Comparison of ENCODE assay signal across 19 cellular contexts in genomic region chr11:10865837-10866270, GRCh38.
"Had no signal": no experiment of that assay in that cellular context is flagged by ENCODE, and none has a peak within 500 bp of the region (broad histone marks: within the 10 kb centered on the region; RNA-seq: fewer than 3 reads in every experiment).

No MANE protein-coding gene starts in this region.

- H3K27ac Mint-ChIP-seq: endodermal cell, natural killer cell had no signal

- H3K27ac ChIP-seq: cardiac muscle cell, left lung, neutrophil, parathyroid adenoma, suprapubic skin, upper lobe of left lung had no signal

- H3K27me3 ChIP-seq: adrenal gland, cardiac muscle cell, left lung, neutrophil, suprapubic skin, upper lobe of left lung had no signal

- H3K4me3 Mint-ChIP-seq: endodermal cell, natural killer cell had no signal

- H3K9me3 ChIP-seq: adrenal gland, left lung, neutrophil, suprapubic skin, upper lobe of left lung had no signal

- H3K36me3 Mint-ChIP-seq: natural killer cell had no signal

- H3K9me3 Mint-ChIP-seq: endodermal cell, natural killer cell had no signal

- H3K4me3 ChIP-seq: adrenal gland, cardiac muscle cell, left lung, suprapubic skin, upper lobe of left lung had no signal

- DNase-seq: activated CD4-positive, alpha-beta T cell treated with anti-CD3 and anti-CD28 coated beads, Interleukin-2, amount 50 U/mL, for 1 hour; activated T-cell treated with anti-CD3 and anti-CD28 coated beads for 4 hours; adrenal gland; endodermal cell; erythroblast; hippocampal formation; kidney; left lung; natural killer cell; retina; stimulated activated CD4-positive, alpha-beta T cell treated with anti-CD3 and anti-CD28 coated beads, Interleukin-12 subunit alpha, Interleukin-12 subunit beta, amount 100 ng/mL, for 4 hours; stimulated activated CD4-positive, alpha-beta T cell treated with anti-CD3 and anti-CD28 coated beads, Interleukin-2, amount 100 ng/mL, for 24 hours; T-helper 9 cell; upper lobe of left lung had no signal

- ATAC-seq: activated CD4-positive, CD25-positive, alpha-beta regulatory T cell treated with anti-CD3 and anti-CD28 coated beads, Interleukin-2, amount 50 U/mL, for 24 hours; left lung; natural killer cell had no signal

- H2AFZ ChIP-seq: parathyroid adenoma had no signal

- H3K36me3 ChIP-seq: adrenal gland, cardiac muscle cell, left lung, neutrophil, suprapubic skin, upper lobe of left lung had no signal

- H3K9ac ChIP-seq: parathyroid adenoma had no signal
